34 cellular contexts compared by ENCODE assay signal in the genomic region with DNA sequence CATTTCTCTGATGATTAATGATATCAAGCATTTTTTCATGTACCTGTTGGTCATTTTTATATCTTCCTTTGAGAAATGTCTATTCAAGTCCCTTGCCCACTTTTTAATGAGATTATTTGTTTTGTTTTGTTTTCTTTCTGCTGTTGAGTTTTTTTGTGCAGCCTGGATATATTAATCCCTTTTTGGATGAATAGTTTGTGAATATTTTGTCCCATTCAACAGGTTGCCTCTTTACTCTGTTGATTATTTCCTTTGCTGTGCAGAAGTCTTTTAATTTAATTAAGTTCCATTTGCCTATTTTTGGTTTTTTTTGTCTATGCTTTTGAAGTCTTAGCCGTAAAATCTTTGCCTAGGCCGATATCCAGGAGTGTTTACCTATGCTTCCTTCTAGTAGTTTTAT.
"Had no signal": no experiment of that assay in that cellular context is flagged by ENCODE, and none has a peak within 500 bp of the region (broad histone marks: within the 10 kb centered on the region; RNA-seq: fewer than 3 reads in every experiment).

No MANE protein-coding gene starts in this region.

- H3K36me3 ChIP-seq: MG63 had no signal

- H3K27me3 ChIP-seq: MG63 had no signal

- DNase-seq: Karpas-422, Kasumi-1, MG63, MM.1S, MV-4-11, NCI-H1048, NCI-H1092, NCI-H1092 treated with DMSO at 0.1 percent for 48 hours, NCI-H1105, NCI-H1105 treated with DMSO at 0.1 percent for 48 hours, NCI-H1417, NCI-H1417 treated with DMSO at 0.1 percent for 48 hours, NCI-H1436, NCI-H1436 treated with DMSO at 0.1 percent for 48 hours, NCI-H146, NCI-H1694, NCI-H1694 treated with DMSO at 0.1 percent for 48 hours, NCI-H187, NCI-H187 treated with DMSO at 0.1 percent for 48 hours, NCI-H1930, NCI-H2029, NCI-H2029 treated with DMSO at 0.1 percent for 48 hours, NCI-H2081, NCI-H2081 treated with DMSO at 0.1 percent for 48 hours, NCI-H2107, NCI-H2171, NCI-H2171 treated with DMSO at 0.1 percent for 48 hours, NCI-H2227 treated with DMSO at 0.1 percent for 48 hours, NCI-H226, NCI-H345, NCI-H446, NCI-H446 treated with DMSO at 0.1 percent for 48 hours, NCI-H510A, NCI-H510A treated with DMSO at 0.1 percent for 48 hours had no signal

- H3K9me3 ChIP-seq: MG63 had no signal

- H3K4me3 ChIP-seq: MG63 had no signal
